Comparison of ENCODE assay signal across 8 cellular contexts in genomic region chr3:128698211-128699011, GRCh38. TPM values are rescaled to one million over a fixed set of nuclear protein-coding genes. Genes with fewer than 3 reads are reported as not detected.
DNase-seq lines count a peak whose midpoint lies in the region; ATAC-seq lines count a peak whose summit lies in the region.

No MANE protein-coding gene starts in this region.

- H3K36me3 ChIP-seq in endocrine pancreas (ENCODE audit: control insufficient read depth, insufficient read depth, low read length) (no peaks in the 10 kb centered on the region), subcutaneous abdominal adipose tissue (ENCODE audit: control insufficient read depth in 5 of 5, insufficient read depth in 5 of 5, low read length in 5 of 5) (no peaks in the 10 kb centered on the region)

- H3K4me1 ChIP-seq in endocrine pancreas (ENCODE audit: control insufficient read depth, insufficient read depth, low read length) (no peaks in the 10 kb centered on the region), subcutaneous abdominal adipose tissue (ENCODE audit: control insufficient read depth in 5 of 5, insufficient read depth in 5 of 5, low read length in 5 of 5) (peaks cover 0 to 22% (median 9%) of the 10 kb centered on the region in 5 donors)

- no peak for ATAC-seq in GM19023 (IDR thresholded peaks at IDR 0.05; ENCODE audit: unreplicated experiment)

- H3K9me3 ChIP-seq in endocrine pancreas (ENCODE audit: control insufficient read depth, low read length): no peaks in the 10 kb centered on the region
- no peaks in the 10 kb centered on the region for H3K9me3 ChIP-seq in subcutaneous abdominal adipose tissue (ENCODE audit: control insufficient read depth in 5 of 5, low read length in 5 of 5)

- H3K9ac ChIP-seq in endocrine pancreas (ENCODE audit: control insufficient read depth, insufficient read depth, low read length): peak overlapping the region; percentile 77
- peak overlapping the region in 4 of 5 donors; percentile 66 to 89 (median 78) for H3K9ac ChIP-seq in subcutaneous abdominal adipose tissue (ENCODE audit: low read length in 5 of 5)

- no peak overlapping the region for H3K4me3 ChIP-seq in endocrine pancreas (ENCODE audit: control insufficient read depth, insufficient read depth, low read length)
- peak overlapping the region; percentile 29 to 81 (median 79) for H3K4me3 ChIP-seq in subcutaneous abdominal adipose tissue (ENCODE audit: low read depth in 1 of 5, low read length in 5 of 5)

- no peak overlapping the region for H3K27ac ChIP-seq in subcutaneous abdominal adipose tissue (ENCODE audit: low read depth, low read length)

- no peaks in the 10 kb centered on the region for H3K27me3 ChIP-seq in endocrine pancreas (ENCODE audit: control insufficient read depth, insufficient read depth, low read length)
- peaks cover 0 to under 1% (median 0%) of the 10 kb centered on the region in 5 donors for H3K27me3 ChIP-seq in subcutaneous abdominal adipose tissue (ENCODE audit: control insufficient read depth in 5 of 5, insufficient read depth in 4 of 5, low read length in 5 of 5)

- DNase-seq in stimulated activated naive CD4-positive, alpha-beta T cell (lab: John Stamatoyannopoulos, UW): peak in 4 of 6 experiments; percentile 19 to 31 (median 24)
- DNase-seq in stimulated activated naive CD4-positive, alpha-beta T cell treated with Interleukin-2 at 50 U/mL for 16 hours (lab: John Stamatoyannopoulos, UW): no peak
- peak; percentile 24 to 34 for DNase-seq in activated CD4-positive, alpha-beta T cell treated with anti-CD3 and anti-CD28 coated beads, Interleukin-2, amount 50 U/mL, for 48 hours
- DNase-seq in lung microvascular endothelial cell (ENCODE audit: low read depth in 2 of 2) (peak; percentile 23 to 28), amniotic stem cell (lab: John Stamatoyannopoulos, UW) (no peak)

RNA-seq across cellular contexts. Expression of gene RAB7A, which starts 27.6 kb away (rescaled TPM):
- 21.8 and 33.5 TPM in 2 replicates for total RNA-seq in lung microvascular endothelial cell

RNA-seq across cellular contexts. Expression of gene RPN1, which starts 47.8 kb away (rescaled TPM):
- 339 and 500 TPM in 2 replicates for total RNA-seq in lung microvascular endothelial cell

Comparison
In these comparisons a context has a peak if more than half of its experiments do, and no peak if none do; other contexts are left out.
1. DNase-seq: peak in stimulated activated naive CD4-positive, alpha-beta T cell (4 of 6), activated CD4-positive, alpha-beta T cell treated with anti-CD3 and anti-CD28 coated beads, Interleukin-2, amount 50 U/mL, for 48 hours (2 of 2) and lung microvascular endothelial cell (2 of 2); none in stimulated activated naive CD4-positive, alpha-beta T cell treated with Interleukin-2 at 50 U/mL for 16 hours (single experiment) and amniotic stem cell (single experiment).